ENCODE assay signal across 8 cellular contexts in genomic region chr9:98974994-98975712, GRCh38.
DNase-seq lines count a peak whose midpoint lies in the region; ATAC-seq and TF ChIP-seq lines count a peak whose summit lies in the region.

No MANE protein-coding gene starts in this region.

- no peak overlapping the region for H3K4me3 ChIP-seq in RWPE2 (ENCODE audit: severe bottlenecking)

- peak; percentile 91 for ATAC-seq in GM21529 (IDR thresholded peaks at IDR 0.05; ENCODE audit: unreplicated experiment)
- ATAC-seq in RWPE2 (ENCODE audit: low read depth) = peak; percentile 91

- no peaks in the 10 kb centered on the region for H3K36me3 ChIP-seq in RWPE2 (ENCODE audit: low read depth)

- in situ Hi-C loops in KBM-7 (cut with MboI; ENCODE audit: low pct_unique_long_range_greater_than_20kb, low sequenced_read_pairs) = loop anchor here (25.0 kb wide), 1 partner anchor 663 kb away; no protein-coding TSS in a partner anchor

- H3K27ac ChIP-seq in RWPE2 (ENCODE audit: poor library complexity, severe bottlenecking) (no peak overlapping the region), substantia nigra (ENCODE audit: low read depth, low read length, poor library complexity, severe bottlenecking) (no peak overlapping the region)

- no peaks in the 10 kb centered on the region for H3K4me1 ChIP-seq in RWPE2 (ENCODE audit: insufficient read depth, poor library complexity, severe bottlenecking)

- DNase-seq in DMS53 (lab: John Stamatoyannopoulos, UW) (peak; percentile 87), KBM-7 (peak; percentile 72), RWPE2 (ENCODE audit: low spot score) (no peak), globus pallidus (ENCODE audit: low spot score) (peak; percentile 64), nucleus accumbens (lab: John Stamatoyannopoulos, UW) (peak in 51 of 56 donors; percentile 10 to 82 (median 53)), substantia nigra (lab: John Stamatoyannopoulos, UW) (peak in 47 of 49 donors; percentile 20 to 87 (median 63))
- peak; percentile 92 for DNase-seq in activated effector memory CD4-positive, alpha-beta T cell treated with anti-CD3 and anti-CD28 coated beads, Interleukin-2, amount 50 U/mL, for 16 hours

- no peaks in the 10 kb centered on the region for H3K27me3 ChIP-seq in RWPE2 (ENCODE audit: insufficient read depth, poor library complexity, severe bottlenecking)

- peak; percentile 94 for TF ChIP-seq CTCF in RWPE2 (IDR thresholded peaks at IDR 0.05; ENCODE audit: poor library complexity, severe bottlenecking)

- no peaks in the 10 kb centered on the region for H3K9me3 ChIP-seq in RWPE2 (ENCODE audit: severe bottlenecking)
